Comparison of ENCODE assay signal across 24 cellular contexts in the genomic region with DNA sequence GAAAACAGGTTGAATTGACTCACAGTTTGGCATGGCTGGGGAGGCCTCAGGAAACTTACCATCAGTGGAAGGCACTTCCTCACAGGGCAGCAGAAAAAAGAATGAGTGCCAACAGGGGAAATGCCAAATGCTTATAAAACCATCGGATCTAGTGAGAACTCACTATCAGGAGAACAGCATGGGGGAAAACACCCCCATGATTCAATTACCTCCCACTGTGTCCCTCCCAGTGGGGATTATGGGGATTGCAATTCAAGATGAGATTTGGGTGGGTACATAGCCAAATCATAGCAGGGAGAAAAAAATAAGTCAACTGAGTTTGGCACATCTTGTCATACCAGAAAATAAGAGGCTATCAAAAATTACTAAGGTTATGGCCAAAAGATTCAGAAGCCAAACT.
A peak's percentile ranks its signal among the peaks of the same experiment; 100 is the strongest.
DNase-seq lines count a peak whose midpoint lies in the region; ATAC-seq and TF ChIP-seq lines count a peak whose summit lies in the region.
"Had no signal": no experiment of that assay in that cellular context is flagged by ENCODE, and none has a peak within 500 bp of the region (broad histone marks: within the 10 kb centered on the region; RNA-seq: fewer than 3 reads in every experiment).

No MANE protein-coding gene starts in this region.

- DNase-seq in CD4-positive, alpha-beta T cell = no peak
- DNase-seq in H9 (no peak), cardiac fibroblast (ENCODE audit: low read depth in 2 of 2) (no peak), mesendoderm (peak; percentile 35), PC-9 (no peak)
- DNase-seq: activated CD4-positive, alpha-beta T cell treated with anti-CD3 and anti-CD28 coated beads for 48 hours; activated CD8-positive, alpha-beta memory T cell treated with anti-CD3 and anti-CD28 coated beads, Interleukin-2, amount 10 ng/mL, durations not matched to agents 7 days and 5 days; activated naive CD4-positive, alpha-beta T cell treated with anti-CD3 and anti-CD28 coated beads for 36 hours; activated T-cell treated with anti-CD3 and anti-CD28 coated beads, Interleukin-2, amount 50 U/mL, for 72 hours; amygdala; caudate nucleus; erythroblast; midbrain; NCI-H2029 treated with DMSO at 0.1 percent for 48 hours; NCI-H774; SK-N-SH; T-helper 2 cell had no signal

- H4K8ac ChIP-seq in H9 (replicated peaks; ENCODE audit: insufficient read length, low read depth, low read length) (no peak overlapping the region), mesendoderm (ENCODE audit: low read depth, low read length) (no peak overlapping the region)

- H3K4ac ChIP-seq in H9 (ENCODE audit: low read depth, low read length) (no peak overlapping the region), mesendoderm (ENCODE audit: low read depth, low read length) (no peak overlapping the region)

- no peaks in the 10 kb centered on the region for H4K20me1 ChIP-seq in H9 (ENCODE audit: control insufficient read depth, insufficient read depth, insufficient read length)
- peaks cover 9% of the 10 kb centered on the region for H4K20me1 ChIP-seq in PC-9 (ENCODE audit: insufficient read depth)

- H3K4me1 Mint-ChIP-seq in CD4-positive, alpha-beta T cell (ENCODE audit: low read depth) = peaks cover 27% of the 10 kb centered on the region
- peaks cover 0 to 4% of the 10 kb centered on the region in 2 experiments; a peak in 1 of 4 replicates for H3K4me1 Mint-ChIP-seq in H9
- H3K4me1 Mint-ChIP-seq: nephron had no signal

- ATAC-seq in CD4-positive, alpha-beta T cell (ENCODE audit: poor library complexity) = no peak
- ATAC-seq in HG03175 (IDR thresholded peaks at IDR 0.05; ENCODE audit: unreplicated experiment) (no peak), GM21390 (IDR thresholded peaks at IDR 0.05; ENCODE audit: unreplicated experiment) (no peak), HG03108 (IDR thresholded peaks at IDR 0.05; ENCODE audit: unreplicated experiment) (no peak)
- ATAC-seq: activated CD8-positive, alpha-beta memory T cell treated with anti-CD3 and anti-CD28 coated beads, Interleukin-2, amount 10 ng/mL, durations not matched to agents 7 days and 5 days; activated T-cell treated with anti-CD3 and anti-CD28 coated beads, Interleukin-2, amount 50 U/mL, for 72 hours had no signal

- H3K23ac ChIP-seq in H9 (ENCODE audit: insufficient read length, low read depth, low read length) (no peak overlapping the region), mesendoderm (ENCODE audit: low read length) (no peak overlapping the region)

- no peaks in the 10 kb centered on the region for H3K27me3 Mint-ChIP-seq in CD4-positive, alpha-beta T cell
- no peaks in the 10 kb centered on the region for H3K27me3 Mint-ChIP-seq in H9 (ENCODE audit: low read depth)
- H3K27me3 Mint-ChIP-seq: activated CD8-positive, alpha-beta memory T cell treated with anti-CD3 and anti-CD28 coated beads, Interleukin-2, amount 10 ng/mL, durations not matched to agents 7 days and 5 days; stimulated activated naive CD8-positive, alpha-beta T cell treated with anti-CD3 and anti-CD28 coated beads, Interleukin-15, Interleukin-2, amounts not matched to agents 100 ng/mL and 50 ng/mL, for 24 hours had no signal

- CTCF ChIA-PET in CD4-positive, alpha-beta T cell (lab: Charles Lee) = no interaction called here
- CTCF ChIA-PET in PC-9 (lab: Charles Lee) = no interaction called here

- H3K27me3 ChIP-seq in CD4-positive, alpha-beta T cell (ENCODE audit: control insufficient read depth, insufficient read depth, low read length) = no peaks in the 10 kb centered on the region
- no peaks in the 10 kb centered on the region for H3K27me3 ChIP-seq in H9 (ENCODE audit: insufficient read depth, low read length)
- H3K27me3 ChIP-seq in mesendoderm (ENCODE audit: insufficient read depth, low read length, poor library complexity) = no peaks in the 10 kb centered on the region
- no peaks in the 10 kb centered on the region for H3K27me3 ChIP-seq in PC-9 (ENCODE audit: insufficient read depth, low read depth)
- H3K27me3 ChIP-seq: hepatocyte had no signal

- H2AK5ac ChIP-seq in H9 (ENCODE audit: insufficient read length, low read length) (no peak overlapping the region), mesendoderm (ENCODE audit: low read length) (no peak overlapping the region)

- no peak overlapping the region for H2BK20ac ChIP-seq in H9 (ENCODE audit: low read depth, low read length, poor library complexity, severe bottlenecking)

- intact Hi-C loops in CD4-positive, alpha-beta T cell (cut with DNase I, micrococcal nuclease) = no loop called here
- intact Hi-C loops in PC-9 (cut with micrococcal nuclease; ENCODE audit: unreplicated experiment) = no loop called here

- no peaks in the 10 kb centered on the region for H3K23me2 ChIP-seq in H9 (ENCODE audit: insufficient read length, low read depth, low read length, poor library complexity, severe bottlenecking)

- no peak overlapping the region for H4K91ac ChIP-seq in H9 (ENCODE audit: insufficient read length, low read depth, low read length)

- peak overlapping the region; percentile 31 for H3K27ac Mint-ChIP-seq in CD4-positive, alpha-beta T cell
- no peak overlapping the region for H3K27ac Mint-ChIP-seq in H9
- H3K27ac Mint-ChIP-seq: activated CD8-positive, alpha-beta memory T cell treated with anti-CD3 and anti-CD28 coated beads, Interleukin-2, amount 10 ng/mL, durations not matched to agents 7 days and 5 days; activated naive CD4-positive, alpha-beta T cell treated with anti-CD3 and anti-CD28 coated beads for 36 hours; activated T-cell treated with anti-CD3 and anti-CD28 coated beads, Interleukin-2, amount 50 U/mL, for 72 hours; nephron; stimulated activated naive CD8-positive, alpha-beta T cell treated with anti-CD3 and anti-CD28 coated beads, Interleukin-15, Interleukin-2, amounts not matched to agents 100 ng/mL and 50 ng/mL, for 24 hours had no signal

- H3K4me1 ChIP-seq in H9 (ENCODE audit: insufficient read depth, low read length) (no peaks in the 10 kb centered on the region), mesendoderm (ENCODE audit: control insufficient read depth, low read depth, low read length) (no peaks in the 10 kb centered on the region), PC-9 (replicated peaks; ENCODE audit: insufficient read depth) (peaks cover 10% of the 10 kb centered on the region)

- H2BK120ac ChIP-seq in H9 (ENCODE audit: low read depth, low read length, poor library complexity, severe bottlenecking) (no peak overlapping the region), mesendoderm (ENCODE audit: low read depth, low read length) (no peak overlapping the region)

- no peak overlapping the region for H3T11ph ChIP-seq in H9 (ENCODE audit: low read length)

- H3K9me2 ChIP-seq in PC-9 (ENCODE audit: insufficient read depth) = no peaks in the 10 kb centered on the region
- H3K9me2 ChIP-seq: SK-N-SH had no signal

- H3K36me3 Mint-ChIP-seq in CD4-positive, alpha-beta T cell (ENCODE audit: low read depth) = peaks cover 90% of the 10 kb centered on the region
- H3K36me3 Mint-ChIP-seq in H9 (ENCODE audit: insufficient read depth in 1 of 3, low read depth in 3 of 3) = peaks cover 20 to 55% (median 55%) of the 10 kb centered on the region in 3 experiments

- no peaks in the 10 kb centered on the region for H3K9me3 ChIP-seq in CD4-positive, alpha-beta T cell (ENCODE audit: control insufficient read depth, low read length)
- no peaks in the 10 kb centered on the region for H3K9me3 ChIP-seq in H9 (ENCODE audit: control insufficient read depth, low read depth, low read length)
- 0 out of 2 replicates have a peak, but pooled peaks cover 5% of the 10 kb centered on the region for H3K9me3 ChIP-seq in PC-9 (ENCODE audit: insufficient read depth, low read depth)
- H3K9me3 ChIP-seq: SK-N-SH had no signal

- no peak for TF ChIP-seq CTCF in CD4-positive, alpha-beta T cell (IDR thresholded peaks at IDR 0.05)
- peak; percentile 38; the same call in 1 of the 3 replicates for TF ChIP-seq CTCF in H9 (conservative IDR thresholded peaks at IDR 0.05)
- TF ChIP-seq CTCF in cardiac fibroblast (IDR thresholded peaks at IDR 0.05; ENCODE audit: low read depth, low read length) = peak; percentile 25
- TF ChIP-seq CTCF in PC-9 (conservative IDR thresholded peaks at IDR 0.05) = no peak

- H3K27ac ChIP-seq in CD4-positive, alpha-beta T cell (ENCODE audit: low read depth, low read length) = no peak overlapping the region
- H3K27ac ChIP-seq in H9 (ENCODE audit: insufficient read length, low read depth, low read length) = no peak overlapping the region
- H3K27ac ChIP-seq in mesendoderm (ENCODE audit: low read depth, low read length) = no peak overlapping the region
- H3K27ac ChIP-seq in PC-9 = no peak overlapping the region
- H3K27ac ChIP-seq: hepatocyte, VCaP had no signal

- H3K9ac ChIP-seq in H9 (ENCODE audit: extremely low read depth, insufficient read length, low read length) (no peak overlapping the region), mesendoderm (ENCODE audit: low read length) (no peak overlapping the region)
- H3K9ac ChIP-seq: SK-N-SH had no signal

- BruUV-seq in PC-9 (replicated peaks; lab: Mats Ljungman, UMichigan) = no TSS peak

- no peak overlapping the region for H4K5ac ChIP-seq in H9 (ENCODE audit: insufficient read length, low read depth, low read length)
- no peak overlapping the region for H4K5ac ChIP-seq in mesendoderm (ENCODE audit: low read length)

- no peak overlapping the region for H3K14ac ChIP-seq in H9 (ENCODE audit: insufficient read depth, low read length)

- H3K56ac ChIP-seq in H9 (ENCODE audit: insufficient read length, low read depth, low read length) (no peak overlapping the region), mesendoderm (ENCODE audit: low read length) (no peak overlapping the region)

- POLR2A ChIA-PET in CD4-positive, alpha-beta T cell (lab: Charles Lee) = no interaction called here
- POLR2A ChIA-PET in PC-9 (lab: Charles Lee; ENCODE audit: unreplicated experiment) = no interaction called here

- H3K4me3 ChIP-seq in cardiac fibroblast (replicated peaks in 1 of 2; ENCODE audit: low read depth in 2 of 2, low read length in 2 of 2) = no peak overlapping the region
- H3K4me3 ChIP-seq in mesendoderm (ENCODE audit: low read length) = no peak overlapping the region
- no peak overlapping the region for H3K4me3 ChIP-seq in PC-9
- H3K4me3 ChIP-seq: hepatocyte had no signal

- H3K36me3 ChIP-seq in mesendoderm (ENCODE audit: control insufficient read depth, insufficient read depth, low read length) = no peaks in the 10 kb centered on the region
- H3K36me3 ChIP-seq in PC-9 (ENCODE audit: low read depth) = peaks cover 41% of the 10 kb centered on the region

- no peak overlapping the region for H2BK15ac ChIP-seq in H9 (ENCODE audit: low read depth, low read length)
- H2BK15ac ChIP-seq in mesendoderm (replicated peaks; ENCODE audit: low read depth) = no peak overlapping the region

- no peaks in the 10 kb centered on the region for H3K79me2 ChIP-seq in H9 (ENCODE audit: insufficient read depth, low read length)
- no peaks in the 10 kb centered on the region for H3K79me2 ChIP-seq in mesendoderm (ENCODE audit: control insufficient read depth, insufficient read depth, low read length)
- no peaks in the 10 kb centered on the region for H3K79me2 ChIP-seq in PC-9 (ENCODE audit: low read depth)
- H3K79me2 ChIP-seq: hepatocyte had no signal

- no peak overlapping the region for H2BK12ac ChIP-seq in H9 (ENCODE audit: insufficient read length, low read depth, low read length)

- H2BK5ac ChIP-seq in H9 (ENCODE audit: insufficient read length, low read length) (no peak overlapping the region), mesendoderm (ENCODE audit: low read length) (no peak overlapping the region)

- no peak overlapping the region for H3K18ac ChIP-seq in H9 (ENCODE audit: insufficient read length, low read depth, low read length)
- H3K18ac ChIP-seq in mesendoderm (ENCODE audit: low read length) = no peak overlapping the region

- H3K4me2 ChIP-seq in H9 (ENCODE audit: insufficient read depth, insufficient read length, low read length) = no peak overlapping the region
- no peak overlapping the region for H3K4me2 ChIP-seq in mesendoderm (ENCODE audit: low read length)
- H3K4me2 ChIP-seq in PC-9 = no peak overlapping the region
- H3K4me2 ChIP-seq: hepatocyte, SK-N-SH had no signal

- no peak overlapping the region for H2AFZ ChIP-seq in H9 (ENCODE audit: low read length)
- H2AFZ ChIP-seq in PC-9 = no peak overlapping the region
- H2AFZ ChIP-seq: hepatocyte had no signal

- H3K79me1 ChIP-seq in H9 (ENCODE audit: insufficient read depth, low read depth, low read length, poor library complexity, severe bottlenecking) (no peaks in the 10 kb centered on the region), mesendoderm (ENCODE audit: low read length) (no peaks in the 10 kb centered on the region)

- H3K4me3 Mint-ChIP-seq in CD4-positive, alpha-beta T cell = no peak overlapping the region
- no peak overlapping the region for H3K4me3 Mint-ChIP-seq in H9
- H3K4me3 Mint-ChIP-seq: activated CD8-positive, alpha-beta memory T cell treated with anti-CD3 and anti-CD28 coated beads, Interleukin-2, amount 10 ng/mL, durations not matched to agents 7 days and 5 days; activated naive CD4-positive, alpha-beta T cell treated with anti-CD3 and anti-CD28 coated beads for 36 hours; activated T-cell treated with anti-CD3 and anti-CD28 coated beads, Interleukin-2, amount 50 U/mL, for 72 hours; nephron; stimulated activated naive CD8-positive, alpha-beta T cell treated with anti-CD3 and anti-CD28 coated beads, Interleukin-15, Interleukin-2, amounts not matched to agents 100 ng/mL and 50 ng/mL, for 24 hours had no signal

- H3K9me3 Mint-ChIP-seq in CD4-positive, alpha-beta T cell = peaks cover 5% of the 10 kb centered on the region
- H3K9me3 Mint-ChIP-seq in H9 = no peaks in the 10 kb centered on the region

- no CpG with 5 or more reads among the region's 1 CpG for WGBS in H9 (ENCODE audit: extremely low coverage, insufficient read length, low lambda C conversion rate)
- WGBS in mesendoderm (ENCODE audit: extremely low coverage, insufficient coverage, low lambda C conversion rate) = no CpG with 5 or more reads among the region's 1 CpG

- H3F3A ChIP-seq in PC-9 (ENCODE audit: insufficient read depth, low read depth) = peaks cover 9% of the 10 kb centered on the region

Comparison
In these comparisons a context has a peak if more than half of its experiments do, and no peak if none do; other contexts are left out.
1. CTCF ChIP-seq: peak in H9 (single experiment) and cardiac fibroblast (single experiment); none in CD4-positive, alpha-beta T cell (single experiment) and PC-9 (single experiment).